ENCODE assay signal across 15 cellular contexts in genomic region chr11:75163917-75164316, GRCh38.
"Had no signal": no experiment of that assay in that cellular context is flagged by ENCODE, and none has a peak within 500 bp of the region (broad histone marks: within the 10 kb centered on the region; RNA-seq: fewer than 3 reads in every experiment).

No MANE protein-coding gene starts in this region.

- H3K4me3 Mint-ChIP-seq: activated naive CD8-positive, alpha-beta T cell; naive B cell; stimulated activated naive CD8-positive, alpha-beta T cell treated with anti-CD3 and anti-CD28 coated beads, Interleukin-15, amount 100 ng/mL, for 72 hours; T-helper 2 cell treated with Interferon-gamma antibody and Interleukin-4, amounts not matched to agents 5 μg/mL and 100 μg/mL, for 36 hours had no signal

- H3K27ac ChIP-seq: brain microvascular endothelial cell, neutrophil, vagina had no signal

- H3K4me1 Mint-ChIP-seq: naive B cell; stimulated activated naive CD8-positive, alpha-beta T cell treated with anti-CD3 and anti-CD28 coated beads, Interleukin-15, amount 100 ng/mL, for 72 hours had no signal

- H3K36me3 ChIP-seq: brain microvascular endothelial cell, neutrophil, sigmoid colon, vagina had no signal

- H3K27ac Mint-ChIP-seq: activated naive CD8-positive, alpha-beta T cell had no signal

- H3K9me3 Mint-ChIP-seq: stimulated activated naive CD8-positive, alpha-beta T cell treated with anti-CD3 and anti-CD28 coated beads, Interleukin-15, amount 100 ng/mL, for 72 hours; T-helper 2 cell treated with Interferon-gamma antibody and Interleukin-4, amounts not matched to agents 5 μg/mL and 100 μg/mL, for 36 hours had no signal

- DNase-seq: activated effector memory CD4-positive, alpha-beta T cell treated with Interleukin-2 at 50 U/mL for 16 hours; activated T-cell treated with anti-CD3 and anti-CD28 coated beads, Interleukin-2, amount 50 U/mL, for 1 hour; brain microvascular endothelial cell; foreskin melanocyte; head of caudate nucleus; naive B cell; sigmoid colon; stimulated activated CD4-positive, alpha-beta T cell treated with anti-CD3 and anti-CD28 coated beads, Interleukin-2, amount 100 ng/mL, for 48 hours; stimulated activated naive CD8-positive, alpha-beta T cell treated with anti-CD3 and anti-CD28 coated beads, Interleukin-15, amount 100 ng/mL, for 72 hours had no signal

- H3K27me3 ChIP-seq: sigmoid colon, vagina had no signal

- H3K36me3 Mint-ChIP-seq: activated naive CD8-positive, alpha-beta T cell had no signal

- H3K4me3 ChIP-seq: sigmoid colon, vagina had no signal

- H3K27me3 Mint-ChIP-seq: activated naive CD8-positive, alpha-beta T cell had no signal

- H3K4me1 ChIP-seq: sigmoid colon, vagina had no signal

- H3K9me3 ChIP-seq: neutrophil, sigmoid colon, vagina had no signal

- ATAC-seq: activated CD4-positive, CD25-positive, alpha-beta regulatory T cell treated with anti-CD3 and anti-CD28 coated beads, Interleukin-2, amount 50 U/mL, for 24 hours; stimulated activated naive CD8-positive, alpha-beta T cell treated with anti-CD3 and anti-CD28 coated beads, Interleukin-15, amount 100 ng/mL, for 72 hours had no signal

- FAIRE-seq: islet of Langerhans had no signal
